Comparison of ENCODE assay signal across 1 cellular context in genomic region chr5:157578079-157578780, GRCh38.
TF ChIP-seq lines count a peak whose summit lies in the region.

No MANE protein-coding gene starts in this region.

TF ChIP-seq in IMR-90, 13 proteins besides CTCF, POLR2A, EP300 and RAD21:
- TF ChIP-seq MXI1 (IDR thresholded peaks at IDR 0.05; ENCODE audit: borderline replicate concordance, low read depth, low read length) (no peak), BHLHE40 (IDR thresholded peaks at IDR 0.05; ENCODE audit: low read depth, low read length) (no peak), CEBPB (IDR thresholded peaks at IDR 0.05; ENCODE audit: low read depth, low read length) (no peak), MAZ (IDR thresholded peaks at IDR 0.05; ENCODE audit: borderline replicate concordance, low read depth, low read length) (no peak), SMC3 (IDR thresholded peaks at IDR 0.05; ENCODE audit: low read depth, low read length) (no peak), RCOR1 (IDR thresholded peaks at IDR 0.05; ENCODE audit: insufficient replicate concordance, low read length) (no peak), USF2 (IDR thresholded peaks at IDR 0.05; ENCODE audit: low read depth, low read length) (no peak), FOS (IDR thresholded peaks at IDR 0.05; ENCODE audit: low read depth, low read length) (no peak), CHD1 (IDR thresholded peaks at IDR 0.05; ENCODE audit: low read depth, low read length) (no peak), RFX5 (IDR thresholded peaks at IDR 0.05; ENCODE audit: low read depth, low read length) (no peak), MAFK (IDR thresholded peaks at IDR 0.05; ENCODE audit: low read depth, low read length) (no peak), NFE2L2 (IDR thresholded peaks at IDR 0.05; ENCODE audit: low read depth, low read length) (no peak)
- TF ChIP-seq, protein P1, sequence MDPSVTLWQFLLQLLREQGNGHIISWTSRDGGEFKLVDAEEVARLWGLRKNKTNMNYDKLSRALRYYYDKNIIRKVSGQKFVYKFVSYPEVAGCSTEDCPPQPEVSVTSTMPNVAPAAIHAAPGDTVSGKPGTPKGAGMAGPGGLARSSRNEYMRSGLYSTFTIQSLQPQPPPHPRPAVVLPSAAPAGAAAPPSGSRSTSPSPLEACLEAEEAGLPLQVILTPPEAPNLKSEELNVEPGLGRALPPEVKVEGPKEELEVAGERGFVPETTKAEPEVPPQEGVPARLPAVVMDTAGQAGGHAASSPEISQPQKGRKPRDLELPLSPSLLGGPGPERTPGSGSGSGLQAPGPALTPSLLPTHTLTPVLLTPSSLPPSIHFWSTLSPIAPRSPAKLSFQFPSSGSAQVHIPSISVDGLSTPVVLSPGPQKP (IDR thresholded peaks at IDR 0.05; ENCODE audit: borderline replicate concordance, low read depth, low read length): no peak
TF ChIP-seq in IMR-90: peak in this region for 0.
